ENCODE assay signal across 22 cellular contexts in the genomic region with DNA sequence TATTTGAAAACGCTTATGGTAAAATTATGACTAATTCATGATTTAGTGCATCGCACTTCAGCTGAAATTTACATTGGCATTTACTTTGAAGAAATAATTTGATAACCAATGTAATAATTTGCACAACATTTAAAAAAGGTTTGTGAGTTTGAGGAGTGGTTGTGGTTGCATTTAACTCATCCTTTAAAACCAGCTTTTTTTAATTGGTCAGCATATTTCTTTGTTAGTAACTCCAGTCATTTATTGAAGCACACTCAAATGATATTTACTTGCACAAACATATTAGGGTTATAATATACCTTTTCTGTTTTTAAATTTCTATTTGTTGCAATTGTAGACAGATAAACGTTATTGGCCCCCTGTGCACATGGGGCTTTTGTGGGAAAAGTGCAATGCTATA.
"Had no signal": no experiment of that assay in that cellular context is flagged by ENCODE, and none has a peak within 500 bp of the region (broad histone marks: within the 10 kb centered on the region; RNA-seq: fewer than 3 reads in every experiment).

No MANE protein-coding gene starts in this region.

- H3K9me3 Mint-ChIP-seq: endodermal cell; nephron; stimulated activated naive B cell treated with anti-CD40 and anti-IgM and Interleukin-4, amounts not matched to agents 10 μg/mL and 1 μg/mL and 100 μg/mL, for 72 hours had no signal

- H3K4me2 ChIP-seq: hepatocyte, smooth muscle cell had no signal

- H3K4me3 Mint-ChIP-seq: endodermal cell; nephron; stimulated activated naive B cell treated with anti-CD40 and anti-IgM and Interleukin-4, amounts not matched to agents 10 μg/mL and 1 μg/mL and 100 μg/mL, for 72 hours had no signal

- H3K4me1 Mint-ChIP-seq: endodermal cell, nephron had no signal

- ATAC-seq: left cardiac atrium; psoas muscle; stimulated activated naive B cell treated with anti-CD40 and anti-IgM and Interleukin-4, amounts not matched to agents 10 μg/mL and 1 μg/mL and 100 μg/mL, for 72 hours; stimulated activated naive CD8-positive, alpha-beta T cell treated with anti-CD3 and anti-CD28 coated beads, Interleukin-15, amount 100 ng/mL, for 72 hours had no signal

- H3K36me3 Mint-ChIP-seq: stimulated activated naive B cell treated with anti-CD40 and anti-IgM and Interleukin-4, amounts not matched to agents 10 μg/mL and 1 μg/mL and 100 μg/mL, for 72 hours had no signal

- H3K4me1 ChIP-seq: left ventricle myocardium inferior, parathyroid adenoma, psoas muscle, testis, tibial nerve had no signal

- FAIRE-seq: kidney had no signal

- H3K27ac Mint-ChIP-seq: endodermal cell, nephron had no signal

- H3K9me3 ChIP-seq: psoas muscle, testis, tibial nerve had no signal

- H3K27me3 Mint-ChIP-seq: stimulated activated naive B cell treated with anti-CD40 and anti-IgM and Interleukin-4, amounts not matched to agents 10 μg/mL and 1 μg/mL and 100 μg/mL, for 72 hours; stimulated activated naive CD8-positive, alpha-beta T cell treated with anti-CD3 and anti-CD28 coated beads, Interleukin-15, amount 100 ng/mL, for 72 hours had no signal

- DNase-seq: effector CD4-positive, alpha-beta T cell; endodermal cell; foreskin melanocyte; kidney; left cardiac atrium; left ventricle myocardium inferior; mesenchymal stem cell; midbrain; occipital lobe; psoas muscle; stimulated activated CD4-positive, alpha-beta T cell treated with anti-CD3 and anti-CD28 coated beads, Interleukin-4, amount 100 ng/mL, for 1 hour; stimulated activated CD8-positive, alpha-beta memory T cell treated with anti-CD3 and anti-CD28 coated beads, Interleukin-4, amount 100 ng/mL, for 48 hours; stimulated activated naive B cell treated with anti-CD40 and anti-IgM and Interleukin-4, amounts not matched to agents 10 μg/mL and 1 μg/mL and 100 μg/mL, for 72 hours; stimulated activated naive CD8-positive, alpha-beta T cell treated with anti-CD3 and anti-CD28 coated beads, Interleukin-15, amount 100 ng/mL, for 72 hours; testis had no signal

- H3K27ac ChIP-seq: coronary artery, hepatocyte, left ventricle myocardium inferior, parathyroid adenoma, psoas muscle, testis, tibial nerve had no signal

- H3K4me3 ChIP-seq: coronary artery, hepatocyte, left ventricle myocardium inferior, lung, psoas muscle, smooth muscle cell, testis, tibial nerve had no signal
